ENCODE assay signal across 8 cellular contexts in genomic region chr4:81472249-81473085, GRCh38. TPM values are rescaled to one million over a fixed set of nuclear protein-coding genes. Genes with fewer than 3 reads are reported as not detected.
DNase-seq lines count a peak whose midpoint lies in the region; TF ChIP-seq lines count a peak whose summit lies in the region.

No MANE protein-coding gene starts in this region.

- H3K4me3 ChIP-seq in H7 (ENCODE audit: insufficient read depth, low read depth, low read length) (peak overlapping the region; percentile 54), Loucy (ENCODE audit: low read length, poor library complexity, severe bottlenecking) (peak overlapping the region; percentile 76), stomach (peak overlapping the region; percentile 74 to 94 (median 84))

- peak; percentile 43 for DNase-seq in NCI-H1092 (lab: John Stamatoyannopoulos, UW)
- DNase-seq in NCI-H1092 treated with DMSO at 0.1 percent for 48 hours (lab: John Stamatoyannopoulos, UW) = no peak
- peak; percentile 37 for DNase-seq in H7
- peak; percentile 75 for DNase-seq in SW480 (ENCODE audit: low spot score)
- peak; percentile 55 for DNase-seq in dermis blood vessel endothelial cell
- peak; percentile 60 for DNase-seq in medulla oblongata (ENCODE audit: extremely low spot score)
- DNase-seq in stomach = peak; percentile 35

- peak overlapping the region; percentile 95 for H3K4me2 ChIP-seq in Loucy (ENCODE audit: low read depth, low read length, poor library complexity, severe bottlenecking)

- 20 to 29% (median 24%) methylated on average over 12 of the region's 12 CpGs for WGBS in stomach, 5 donors

- peaks cover 17% of the 10 kb centered on the region for H3K27me3 ChIP-seq in H7 (ENCODE audit: control insufficient read depth, insufficient read depth, low read length)
- no peaks in the 10 kb centered on the region for H3K27me3 ChIP-seq in Loucy (ENCODE audit: insufficient read depth, low read length, poor library complexity, severe bottlenecking)
- H3K27me3 ChIP-seq in stomach = no peaks in the 10 kb centered on the region

- no peaks in the 10 kb centered on the region for H3K9me2 ChIP-seq in Loucy (replicated peaks; ENCODE audit: low read depth, low read length)

- peaks cover 2% of the 10 kb centered on the region; the same call in 1 of the 2 replicates for H3F3A ChIP-seq in Loucy (ENCODE audit: low read depth)

- H3K4me1 ChIP-seq in Loucy (ENCODE audit: insufficient read depth, low read length, poor library complexity, severe bottlenecking) (peaks cover 27% of the 10 kb centered on the region), stomach (peaks cover 17 to 60% (median 42%) of the 10 kb centered on the region in 4 donors)

- no peaks in the 10 kb centered on the region for H4K20me1 ChIP-seq in Loucy (ENCODE audit: insufficient read depth, low read length, poor library complexity, severe bottlenecking)

- H2AFZ ChIP-seq in Loucy (ENCODE audit: low read length) = peak overlapping the region; percentile 85

- no peaks in the 10 kb centered on the region for H3K9me3 ChIP-seq in Loucy (ENCODE audit: insufficient read depth, low read depth, low read length)
- no peaks in the 10 kb centered on the region for H3K9me3 ChIP-seq in stomach

- peak; percentile 80 for TF ChIP-seq CTCF in Loucy (conservative IDR thresholded peaks at IDR 0.05; ENCODE audit: low read length)
- peak in 2 of 7 experiments; percentile 18 to 25 for TF ChIP-seq CTCF in stomach (IDR thresholded peaks at IDR 0.05)

- H3K27ac ChIP-seq in stomach = peak overlapping the region; percentile 89 to 99 (median 92)

- intact Hi-C loops in stomach (cut with DNase I; ENCODE audit: low total_unique reads) = no loop called here

- H3K9ac ChIP-seq in Loucy (ENCODE audit: low read depth, low read length, poor library complexity, severe bottlenecking) = peak overlapping the region; percentile 62

- H3K79me2 ChIP-seq in Loucy (ENCODE audit: insufficient read depth, low read length) = 0 out of 2 replicates have a peak, but pooled peaks cover 4% of the 10 kb centered on the region

- H3K36me3 ChIP-seq in H7 (replicated peaks; ENCODE audit: control insufficient read depth, insufficient read depth, low read length) (no peaks in the 10 kb centered on the region), Loucy (ENCODE audit: insufficient read depth, low read length) (no peaks in the 10 kb centered on the region), stomach (no peaks in the 10 kb centered on the region)

- no peak for TF ChIP-seq EP300 in stomach (IDR thresholded peaks at IDR 0.05)

- no peak for TF ChIP-seq POLR2A in stomach (IDR thresholded peaks at IDR 0.05)

RNA-seq across cellular contexts. Expression of gene RASGEF1B, which starts 0.8 kb away (rescaled TPM):
- total RNA-seq in H7 (2014; rRNA removed; shearing (Covaris generic)) = 4.0 and 6.1 TPM in 2 replicates
- total RNA-seq in dermis blood vessel endothelial cell (0.33 and 0.34 TPM in 2 replicates), stomach (10 to 100 TPM in 2 of 5 donors, 1 to 10 TPM in 3; 7.1 to 56.8 (median 9.6) TPM)
- polyA plus RNA-seq in stomach = 10 to 100 TPM in 1 of 3 donors, 1 to 10 TPM in 2; 5.4 to 11.6 (median 6.8) TPM
